Comparison of ENCODE assay signal across 8 cellular contexts in the genomic region with DNA sequence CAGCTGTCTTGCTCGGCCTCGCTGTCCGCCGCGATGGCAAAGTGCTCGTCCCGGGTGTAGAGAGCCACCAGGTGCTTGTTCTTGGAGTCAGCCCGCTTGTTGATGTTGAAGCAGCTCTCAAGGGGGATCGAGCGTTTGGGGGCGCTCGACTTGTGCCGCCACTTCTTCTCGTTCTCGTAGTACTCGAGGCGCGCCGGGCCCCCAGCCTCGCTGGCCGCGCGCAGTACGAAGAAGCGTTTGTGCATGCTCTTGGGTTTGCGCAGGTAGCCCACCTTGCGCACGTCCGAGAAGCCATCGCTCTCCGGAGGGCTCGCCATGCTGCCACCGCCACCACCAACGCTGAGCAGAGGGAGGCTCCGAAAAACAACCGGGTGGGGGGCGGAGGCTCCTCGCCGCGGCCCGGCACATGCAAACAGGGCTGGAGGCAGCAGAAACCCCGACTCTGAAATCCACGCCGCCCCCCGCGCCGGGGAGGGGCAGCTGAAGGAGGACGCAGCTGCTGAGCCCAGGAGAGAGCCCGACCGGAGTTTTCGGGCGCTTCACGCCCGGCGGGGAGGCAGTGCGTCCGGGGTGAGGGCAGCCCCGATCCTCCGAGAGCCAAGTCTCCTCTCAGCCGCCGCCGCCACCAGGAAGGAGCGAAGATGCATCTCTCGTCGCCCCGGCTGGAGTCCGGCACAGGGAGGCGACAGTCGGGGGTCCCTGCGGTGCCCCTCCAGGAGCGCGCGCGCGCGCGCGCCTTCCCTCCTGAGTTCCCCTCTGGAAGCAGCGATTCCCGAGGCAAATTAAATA. TPM values are rescaled to one million over a fixed set of nuclear protein-coding genes. Genes with fewer than 3 reads are reported as not detected.
DNase-seq lines count a peak whose midpoint lies in the region; ATAC-seq and TF ChIP-seq lines count a peak whose summit lies in the region.

No MANE protein-coding gene starts in this region.

- no peak overlapping the region for H3K27ac Mint-ChIP-seq in GM23338
- H3K27ac Mint-ChIP-seq in glutamatergic neuron (ENCODE audit: unreplicated experiment) = peak overlapping the region; percentile 66

- H3K79me2 ChIP-seq in GM23338 (replicated peaks; ENCODE audit: insufficient read depth) (peaks cover 45% of the 10 kb centered on the region), osteoblast (ENCODE audit: insufficient read depth, low read length) (peaks cover 57% of the 10 kb centered on the region)

- TF ChIP-seq CTCF in GM23338 (conservative IDR thresholded peaks at IDR 0.05; ENCODE audit: low read depth in 2 of 2) = peak; percentile 33 to 65
- TF ChIP-seq CTCF in glutamatergic neuron (IDR thresholded peaks at IDR 0.05; ENCODE audit: partially characterized antibody, unreplicated experiment) = no peak
- TF ChIP-seq CTCF in osteoblast (IDR thresholded peaks at IDR 0.05; ENCODE audit: extremely low read depth, low read depth, low read length) = no peak

- no peaks in the 10 kb centered on the region for H3K27me3 ChIP-seq in GM23338 (ENCODE audit: insufficient read depth)
- H3K27me3 ChIP-seq in osteoblast (ENCODE audit: insufficient read depth, low read length) = no peaks in the 10 kb centered on the region

- H3K9me3 Mint-ChIP-seq in GM23338 (peaks cover 20% of the 10 kb centered on the region; the same call in 2 of the 3 replicates), glutamatergic neuron (ENCODE audit: unreplicated experiment) (peaks cover 4% of the 10 kb centered on the region)

- H3K27me3 Mint-ChIP-seq in GM23338 (ENCODE audit: insufficient read depth, low read depth, poor library complexity) (peaks cover 13% of the 10 kb centered on the region), glutamatergic neuron (ENCODE audit: unreplicated experiment) (peaks cover 10% of the 10 kb centered on the region)

- H3K4me3 ChIP-seq in GM23338 (peak overlapping the region; percentile 95), osteoblast (ENCODE audit: insufficient read depth, low read length) (peak overlapping the region; percentile 93)

- H3K36me3 ChIP-seq in GM23338 (ENCODE audit: insufficient read depth) (no peaks in the 10 kb centered on the region), osteoblast (ENCODE audit: insufficient read depth, low read length) (peaks cover 30% of the 10 kb centered on the region)

- H3K36me3 Mint-ChIP-seq in GM23338 (ENCODE audit: low read depth) (peaks cover 41% of the 10 kb centered on the region), glutamatergic neuron (ENCODE audit: unreplicated experiment) (no peaks in the 10 kb centered on the region)

- H3K4me1 ChIP-seq in GM23338 (ENCODE audit: insufficient read depth) (peaks cover 31% of the 10 kb centered on the region), osteoblast (ENCODE audit: insufficient read depth, low read length) (peaks cover 40% of the 10 kb centered on the region)

- 0 out of 2 replicates have a peak overlapping the region, but pooled peaks have one; percentile 84 for H3K27ac ChIP-seq in GM23338 (ENCODE audit: low read depth)
- peak overlapping the region; percentile 93 for H3K27ac ChIP-seq in osteoblast (ENCODE audit: low read depth, low read length)

- peaks cover 42% of the 10 kb centered on the region for H3K4me1 Mint-ChIP-seq in GM23338
- peaks cover 26% of the 10 kb centered on the region for H3K4me1 Mint-ChIP-seq in glutamatergic neuron (ENCODE audit: low read depth, unreplicated experiment)

- H2AFZ ChIP-seq in GM23338 (peak overlapping the region; percentile 80), osteoblast (ENCODE audit: low read length) (peak overlapping the region; percentile 46)

- no peaks in the 10 kb centered on the region for H3K9me3 ChIP-seq in osteoblast (ENCODE audit: low read depth, low read length)

- no peaks in the 10 kb centered on the region for H3K9me2 ChIP-seq in GM23338 (ENCODE audit: insufficient read depth)

- ATAC-seq in GM23338 (peak; percentile 9), GM21825 (IDR thresholded peaks at IDR 0.05; ENCODE audit: unreplicated experiment) (no peak)

- H3K4me3 Mint-ChIP-seq in GM23338 (peak overlapping the region; percentile 83), glutamatergic neuron (ENCODE audit: unreplicated experiment) (peak overlapping the region; percentile 86)

- H3F3A ChIP-seq in GM23338 (replicated peaks; ENCODE audit: low read depth) = no peaks in the 10 kb centered on the region; the same call in 1 of the 2 replicates

- peak; percentile 71 for DNase-seq in ELR (ENCODE audit: low read depth)
- peak; percentile 75 for DNase-seq in GM23338 (ENCODE audit: low spot score)
- DNase-seq in NCI-H128 (lab: John Stamatoyannopoulos, UW; ENCODE audit: unreplicated experiment) = peak; percentile 6
- DNase-seq in activated naive CD4-positive, alpha-beta T cell treated with Interleukin-2 at 50 U/mL for 16 hours = peak; percentile 56
- peak; percentile 65 for DNase-seq in glutamatergic neuron
- DNase-seq in osteoblast (ENCODE audit: insufficient read length, low spot score, missing footprints) = peak; percentile 88
- no peak for DNase-seq in NCI-H1436 treated with DMSO at 0.1 percent for 48 hours (lab: John Stamatoyannopoulos, UW)

- H3K4me2 ChIP-seq in GM23338 (peak overlapping the region; percentile 95), osteoblast (ENCODE audit: insufficient read depth, low read length) (peak overlapping the region; percentile 83)

- no peaks in the 10 kb centered on the region for H4K20me1 ChIP-seq in GM23338 (replicated peaks; ENCODE audit: insufficient read depth)
- H4K20me1 ChIP-seq in osteoblast (ENCODE audit: insufficient read depth, low read length) = peaks cover 23% of the 10 kb centered on the region

TF ChIP-seq in GM23338, 12 proteins besides CTCF, POLR2A, EP300 and RAD21:
- TF ChIP-seq, protein P1, sequence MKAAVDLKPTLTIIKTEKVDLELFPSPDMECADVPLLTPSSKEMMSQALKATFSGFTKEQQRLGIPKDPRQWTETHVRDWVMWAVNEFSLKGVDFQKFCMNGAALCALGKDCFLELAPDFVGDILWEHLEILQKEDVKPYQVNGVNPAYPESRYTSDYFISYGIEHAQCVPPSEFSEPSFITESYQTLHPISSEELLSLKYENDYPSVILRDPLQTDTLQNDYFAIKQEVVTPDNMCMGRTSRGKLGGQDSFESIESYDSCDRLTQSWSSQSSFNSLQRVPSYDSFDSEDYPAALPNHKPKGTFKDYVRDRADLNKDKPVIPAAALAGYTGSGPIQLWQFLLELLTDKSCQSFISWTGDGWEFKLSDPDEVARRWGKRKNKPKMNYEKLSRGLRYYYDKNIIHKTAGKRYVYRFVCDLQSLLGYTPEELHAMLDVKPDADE (IDR thresholded peaks at IDR 0.05) = no peak
- peak; percentile 16; the same call in 1 of the 2 replicates for TF ChIP-seq POLR2AphosphoS5 (IDR thresholded peaks at IDR 0.05; ENCODE audit: low read depth)
- TF ChIP-seq EZH2phosphoT487 (IDR thresholded peaks at IDR 0.05; ENCODE audit: unreplicated experiment) = no peak
- no peak for TF ChIP-seq EZH2 (IDR thresholded peaks at IDR 0.05; ENCODE audit: low read depth, unreplicated experiment)

RNA-seq across cellular contexts. Expression of a gene that starts 1.0 kb away (rescaled TPM):
- 20.4 and 26.2 TPM in 2 replicates for total RNA-seq in GM23338 (2014; rRNA removed; shearing (Covaris generic))
- 6.2 and 6.9 TPM in 2 replicates for polyA plus RNA-seq in GM23338 (2016; fragmentation: Nextera tagmentation; extraction: Ambion mirVana)
- 8.1 TPM for total RNA-seq in glutamatergic neuron (ENCODE audit: unreplicated experiment)
- total RNA-seq in osteoblast = 24.5 and 27.9 TPM in 2 replicates

RNA-seq across cellular contexts. Expression of a gene that starts 37.2 kb away (rescaled TPM):
- total RNA-seq in GM23338 (2014; rRNA removed; shearing (Covaris generic)) = 13.0 and 16.4 TPM in 2 replicates
- 6.3 and 7.3 TPM in 2 replicates for polyA plus RNA-seq in GM23338 (2016; fragmentation: Nextera tagmentation; extraction: Ambion mirVana)
- 29.9 TPM for total RNA-seq in glutamatergic neuron (ENCODE audit: unreplicated experiment)
- total RNA-seq in osteoblast = 24.2 and 25.3 TPM in 2 replicates

Comparison
In these comparisons a context has a peak if more than half of its experiments do, and no peak if none do; other contexts are left out.
1. CTCF ChIP-seq: peak in GM23338 (2 of 2); none in glutamatergic neuron (single experiment) and osteoblast (single experiment).